10 cellular contexts compared by ENCODE assay signal in genomic region chr3:46944191-46944590, GRCh38. TPM values are rescaled to one million over a fixed set of nuclear protein-coding genes. Genes with fewer than 3 reads are reported as not detected.
DNase-seq lines count a peak whose midpoint lies in the region; ATAC-seq, FAIRE-seq and TF ChIP-seq lines count a peak whose summit lies in the region.
"Had no signal": no experiment of that assay in that cellular context is flagged by ENCODE, and none has a peak within 500 bp of the region (broad histone marks: within the 10 kb centered on the region; RNA-seq: fewer than 3 reads in every experiment).

No MANE protein-coding gene starts in this region.

- TF ChIP-seq RAD21 in HepG2 (CRISPR knock-in tag; IDR thresholded peaks at IDR 0.05), result no peak

- no peak for DNase-seq in PC-3
- peak in 1 of 4 donors; percentile 48 for DNase-seq in body of pancreas
- peak; percentile 39 for DNase-seq in HepG2 (ENCODE audit: low spot score)
- DNase-seq in stimulated activated naive B cell treated with anti-CD40 and anti-IgM and Interleukin-4, amounts not matched to agents 10 μg/mL and 1 μg/mL and 100 μg/mL, for 72 hours, result no peak
- DNase-seq in brain microvascular endothelial cell, result no peak
- no peak for DNase-seq in T1000 (lab: John Stamatoyannopoulos, UW)
- DNase-seq: activated naive CD4-positive, alpha-beta T cell treated with Interleukin-2 at 50 U/mL for 16 hours; H7; MV-4-11 had no signal

- H3K4me3 Mint-ChIP-seq in stimulated activated naive B cell treated with anti-CD40 and anti-IgM and Interleukin-4, amounts not matched to agents 10 μg/mL and 1 μg/mL and 100 μg/mL, for 72 hours, result peak overlapping the region; percentile 5 to 48

- H3K27ac ChIP-seq in PC-3 (ENCODE audit: low read length), result peak overlapping the region; percentile 42
- H3K27ac ChIP-seq in body of pancreas, result peak overlapping the region; percentile 92 to 98 (median 92)
- H3K27ac ChIP-seq in HepG2 (ENCODE audit: extremely low read length, insufficient read depth, low read length), result peak overlapping the region; percentile 73
- no peak overlapping the region for H3K27ac ChIP-seq in brain microvascular endothelial cell

- 43 to 48% methylated on average over 7 to 8 of the region's 8 CpGs for WGBS in body of pancreas, 2 donors
- WGBS in HepG2 (ENCODE audit: low lambda C conversion rate), result 19% methylated on average over 4 of the region's 8 CpGs

- H3K4me2 ChIP-seq in PC-3 (ENCODE audit: low read length) (peak overlapping the region; percentile 35; the same call in 1 of the 2 replicates), HepG2 (ENCODE audit: low read depth, low read length) (peak overlapping the region; percentile 71)

- H3K27me3 ChIP-seq in PC-3 (ENCODE audit: low read length) (no peaks in the 10 kb centered on the region), body of pancreas (no peaks in the 10 kb centered on the region), HepG2 (ENCODE audit: control insufficient read depth in 1 of 2, insufficient read depth in 2 of 2, low read length in 2 of 2) (no peaks in the 10 kb centered on the region), brain microvascular endothelial cell (replicated peaks) (no peaks in the 10 kb centered on the region)

- ATAC-seq in PC-3 (peak; percentile 35), body of pancreas (no peak), HepG2 (peak; percentile 75), HG02798 (IDR thresholded peaks at IDR 0.05; ENCODE audit: poor library complexity, unreplicated experiment) (no peak)
- no peak for ATAC-seq in stimulated activated naive B cell treated with anti-CD40 and anti-IgM and Interleukin-4, amounts not matched to agents 10 μg/mL and 1 μg/mL and 100 μg/mL, for 72 hours (replicated peaks)

- no peaks in the 10 kb centered on the region for H3F3A ChIP-seq in PC-3 (ENCODE audit: low read length, unreplicated experiment)

- H4K20me1 ChIP-seq in PC-3 (ENCODE audit: low read length) (peaks cover 75% of the 10 kb centered on the region), HepG2 (ENCODE audit: insufficient read depth, low read length) (peaks cover 32% of the 10 kb centered on the region)

- CTCF ChIA-PET in PC-3 (lab: Charles Lee) (interaction anchor here (0.9 kb wide), 1 partner anchor 8 kb away, joined by 4 read pairs; no protein-coding TSS in a partner anchor), HepG2 (lab: Yijun Ruan, JAX; ENCODE audit: low intra/inter-chr PET ratio, low total read pairs) (no interaction called here)

- POLR2A ChIA-PET in PC-3 (lab: Charles Lee; ENCODE audit: unreplicated experiment), result no interaction called here
- POLR2A ChIA-PET in HepG2 (lab: Yijun Ruan, JAX), result interaction anchor here (1.1 to 2.1 kb wide), 7 partner anchors 9 to 38 kb away, joined by 4 to 16 read pairs (median 6); partner anchors contain the start of genes CCDC12 and NBEAL2

- intact Hi-C loops in PC-3 (cut with micrococcal nuclease) (no loop called here), body of pancreas (cut with DNase I) (no loop called here), HepG2 (cut with micrococcal nuclease; ENCODE audit: unreplicated experiment) (loop anchor here (1.0 kb wide), 1 partner anchor 26 kb away; no protein-coding TSS in a partner anchor)

- H3K9ac ChIP-seq in PC-3 (ENCODE audit: low read length) (no peak overlapping the region), HepG2 (ENCODE audit: insufficient read depth, low read depth, low read length) (peak overlapping the region; percentile 59)

- no peak for TF ChIP-seq CTCF in PC-3 (conservative IDR thresholded peaks at IDR 0.05; ENCODE audit: low read depth, low read length)
- TF ChIP-seq CTCF in body of pancreas (IDR thresholded peaks at IDR 0.05), result peak in 1 of 7 experiments; percentile 13
- no peak for TF ChIP-seq CTCF in HepG2 (CRISPR knock-in tag; IDR thresholded peaks at IDR 0.05)
- TF ChIP-seq CTCF in brain microvascular endothelial cell (IDR thresholded peaks at IDR 0.05; ENCODE audit: low read depth, low read length, missing control alignments), result no peak

- H3K4me3 ChIP-seq in PC-3 (ENCODE audit: low read length) (no peak overlapping the region), body of pancreas (no peak overlapping the region), HepG2 (replicated peaks in 1 of 3; ENCODE audit: insufficient read depth in 1 of 3, low read depth in 2 of 3, low read length in 3 of 3) (peak overlapping the region in 1 of 3 experiments; percentile 27; a peak in 2 of 6 replicates), brain microvascular endothelial cell (ENCODE audit: low read depth, low read length) (no peak overlapping the region)

- no peak for FAIRE-seq in HepG2 (lab: Jason Lieb, UNC)

- peaks cover 52% of the 10 kb centered on the region for H3K4me1 ChIP-seq in PC-3 (ENCODE audit: insufficient read depth, low read length)
- H3K4me1 ChIP-seq in body of pancreas, result peaks cover 98% of the 10 kb centered on the region
- peaks cover 100% of the 10 kb centered on the region for H3K4me1 ChIP-seq in HepG2 (ENCODE audit: insufficient read depth, low read length)

- no peak for TF ChIP-seq POLR2A in body of pancreas (IDR thresholded peaks at IDR 0.05)
- no peak for TF ChIP-seq POLR2A in HepG2 (IDR thresholded peaks at IDR 0.05; ENCODE audit: insufficient read depth in 1 of 2, low read depth in 2 of 2, low read length in 2 of 2)

- H3K36me3 Mint-ChIP-seq in stimulated activated naive B cell treated with anti-CD40 and anti-IgM and Interleukin-4, amounts not matched to agents 10 μg/mL and 1 μg/mL and 100 μg/mL, for 72 hours, result peaks cover 54 to 76% of the 10 kb centered on the region in 2 donors

- H3K36me3 ChIP-seq in PC-3 (ENCODE audit: low read depth, low read length) (peaks cover 45% of the 10 kb centered on the region), body of pancreas (replicated peaks in 1 of 2; ENCODE audit: insufficient read depth in 1 of 2, low read depth in 2 of 2) (no peaks in the 10 kb centered on the region), HepG2 (replicated peaks in 1 of 2; ENCODE audit: control insufficient read depth in 1 of 2, insufficient read depth in 2 of 2, low read length in 2 of 2) (peaks cover 6 to 35% of the 10 kb centered on the region in 2 experiments; a peak in 4 of 5 replicates), brain microvascular endothelial cell (replicated peaks) (peaks cover 10% of the 10 kb centered on the region)

- no peak overlapping the region for H2AFZ ChIP-seq in PC-3 (ENCODE audit: low read length)
- H2AFZ ChIP-seq in HepG2 (ENCODE audit: low read length), result no peak overlapping the region

- H3K9me2 ChIP-seq in PC-3 (replicated peaks; ENCODE audit: low read length), result no peaks in the 10 kb centered on the region

- no TSS peak for BruUV-seq in PC-3 (replicated peaks; lab: Mats Ljungman, UMichigan)
- BruUV-seq in HepG2 (replicated peaks; lab: Mats Ljungman, UMichigan), result TSS peak; percentile 92

- in situ Hi-C loops in HepG2 (cut with HindIII; ENCODE audit: extremely low pct_ligation_motif_present, low pct_unique_long_range_greater_than_20kb), result no loop called here
- in situ Hi-C loops in brain microvascular endothelial cell (cut with HindIII; ENCODE audit: low pct_ligation_motif_present, low sequenced_read_pairs), result no loop called here

- H3K27me3 Mint-ChIP-seq in stimulated activated naive B cell treated with anti-CD40 and anti-IgM and Interleukin-4, amounts not matched to agents 10 μg/mL and 1 μg/mL and 100 μg/mL, for 72 hours, result no peaks in the 10 kb centered on the region

- no peak for TF ChIP-seq EP300 in HepG2 (IDR thresholded peaks at IDR 0.05; ENCODE audit: low read depth in 2 of 2, low read length in 2 of 2)
- no peak for TF ChIP-seq EP300 in HepG2 (CRISPR knock-in tag; IDR thresholded peaks at IDR 0.05; ENCODE audit: borderline replicate concordance)

- H3K9me3 ChIP-seq in PC-3 (ENCODE audit: low read length) (no peaks in the 10 kb centered on the region), body of pancreas (no peaks in the 10 kb centered on the region), HepG2 (ENCODE audit: low read length) (no peaks in the 10 kb centered on the region)

- H3K4me1 Mint-ChIP-seq in stimulated activated naive B cell treated with anti-CD40 and anti-IgM and Interleukin-4, amounts not matched to agents 10 μg/mL and 1 μg/mL and 100 μg/mL, for 72 hours, result peaks cover 82 to 98% of the 10 kb centered on the region in 2 donors

- peaks cover 99% of the 10 kb centered on the region for H3K79me2 ChIP-seq in PC-3 (ENCODE audit: low read length)
- peaks cover 75% of the 10 kb centered on the region for H3K79me2 ChIP-seq in HepG2 (ENCODE audit: insufficient read depth, low read length)

- no peaks in the 10 kb centered on the region for H3K9me3 Mint-ChIP-seq in stimulated activated naive B cell treated with anti-CD40 and anti-IgM and Interleukin-4, amounts not matched to agents 10 μg/mL and 1 μg/mL and 100 μg/mL, for 72 hours

- H3K27ac Mint-ChIP-seq in stimulated activated naive B cell treated with anti-CD40 and anti-IgM and Interleukin-4, amounts not matched to agents 10 μg/mL and 1 μg/mL and 100 μg/mL, for 72 hours, result peak overlapping the region; percentile 88

RNA-seq across cellular contexts. Expression of gene CCDC12, which starts 32.4 kb away (rescaled TPM):
- total RNA-seq in PC-3 (2014; rRNA removed) (44.2 and 67.8 TPM in 2 replicates), body of pancreas (10 to 100 TPM; 25.4 to 67.2 TPM), HepG2 (2016; rRNA removed; fragmentation: Illumina TruSeq; extraction: Trizol) (49.5 and 55.2 TPM in 2 replicates)
- 28.7 and 32.4 TPM in 2 replicates for total RNA-seq in HepG2 (2016; cell fraction: cytosol; rRNA removed; fragmentation: Illumina TruSeq; extraction: Trizol; ENCODE audit: low read depth)
- total RNA-seq in HepG2 (2016; cell fraction: insoluble cytoplasmic fraction; rRNA removed; fragmentation: Illumina TruSeq; extraction: Trizol), result 52.2 and 56.9 TPM in 2 replicates
- total RNA-seq in HepG2 (2016; cell fraction: membrane; rRNA removed; fragmentation: Illumina TruSeq; extraction: Trizol), result 27.1 and 29.7 TPM in 2 replicates
- 28.6 and 32.0 TPM in 2 replicates for total RNA-seq in HepG2 (2016; cell fraction: nucleus; rRNA removed; fragmentation: Illumina TruSeq; extraction: Trizol)
- polyA plus RNA-seq in HepG2 (2011; rRNA removed), result 28.9 and 30.1 TPM in 2 replicates
- polyA plus RNA-seq in HepG2 (2011; cell fraction: cytosol; rRNA removed), result 32.7 and 35.6 TPM in 2 replicates
- polyA plus RNA-seq in HepG2 (2011; cell fraction: nucleus; rRNA removed), result 40.0 and 40.6 TPM in 2 replicates
- 26.3 and 31.7 TPM in 2 replicates for polyA plus RNA-seq in HepG2 (2012)
- polyA plus RNA-seq in HepG2 (2016; cell fraction: cytosol; fragmentation: Illumina TruSeq; extraction: Trizol; ENCODE audit: low read depth), result 14.7 and 15.4 TPM in 2 replicates
- polyA plus RNA-seq in HepG2 (2016; cell fraction: insoluble cytoplasmic fraction; fragmentation: Illumina TruSeq; extraction: Trizol; ENCODE audit: low read depth), result 73.4 and 79.9 TPM in 2 replicates
- polyA plus RNA-seq in HepG2 (2016; cell fraction: membrane; fragmentation: Illumina TruSeq; extraction: Trizol; ENCODE audit: low read depth), result 18.7 and 18.8 TPM in 2 replicates
- polyA plus RNA-seq in HepG2 (2016; cell fraction: nucleus; fragmentation: Illumina TruSeq; extraction: Trizol; ENCODE audit: insufficient read depth, low read depth), result 55.2 TPM in 2 replicates
- 53.2 and 59.2 TPM in 2 replicates for polyA minus RNA-seq in HepG2 (2011; rRNA and poly(A)+ RNA removed; ENCODE audit: low replicate concordance)
- 9.3 and 12.2 TPM in 2 replicates for polyA minus RNA-seq in HepG2 (2011; cell fraction: cytosol; rRNA and poly(A)+ RNA removed)
- 41.3 and 55.9 TPM in 2 replicates for polyA minus RNA-seq in HepG2 (2011; cell fraction: nucleus; rRNA and poly(A)+ RNA removed)

RNA-seq across cellular contexts. Expression of gene NBEAL2, which starts 35.3 kb away (rescaled TPM):
- 50.7 and 77.2 TPM in 2 replicates for total RNA-seq in PC-3 (2014; rRNA removed)
- 100 to 1,000 TPM in 1 of 2 donors, 10 to 100 TPM in 1; 98.8 to 151 TPM for total RNA-seq in body of pancreas
- total RNA-seq in HepG2 (2016; rRNA removed; fragmentation: Illumina TruSeq; extraction: Trizol), result 6.0 and 9.7 TPM in 2 replicates
- total RNA-seq in HepG2 (2016; cell fraction: cytosol; rRNA removed; fragmentation: Illumina TruSeq; extraction: Trizol; ENCODE audit: low read depth), result 1.8 and 2.7 TPM in 2 replicates
- 6.0 and 8.3 TPM in 2 replicates for total RNA-seq in HepG2 (2016; cell fraction: insoluble cytoplasmic fraction; rRNA removed; fragmentation: Illumina TruSeq; extraction: Trizol)
- 4.1 and 4.3 TPM in 2 replicates for total RNA-seq in HepG2 (2016; cell fraction: membrane; rRNA removed; fragmentation: Illumina TruSeq; extraction: Trizol)
- total RNA-seq in HepG2 (2016; cell fraction: nucleus; rRNA removed; fragmentation: Illumina TruSeq; extraction: Trizol), result 14.8 and 19.9 TPM in 2 replicates
- 12.4 and 15.8 TPM in 2 replicates for polyA plus RNA-seq in HepG2 (2011; rRNA removed)
- polyA plus RNA-seq in HepG2 (2011; cell fraction: cytosol; rRNA removed), result 3.6 and 4.9 TPM in 2 replicates
- 222 and 246 TPM in 2 replicates for polyA plus RNA-seq in HepG2 (2011; cell fraction: nucleus; rRNA removed)
- polyA plus RNA-seq in HepG2 (2012), result 7.9 and 16.7 TPM in 2 replicates
- polyA plus RNA-seq in HepG2 (2016; cell fraction: cytosol; fragmentation: Illumina TruSeq; extraction: Trizol; ENCODE audit: low read depth), result 0.67 and 0.80 TPM in 2 replicates
- 6.4 and 7.7 TPM in 2 replicates for polyA plus RNA-seq in HepG2 (2016; cell fraction: insoluble cytoplasmic fraction; fragmentation: Illumina TruSeq; extraction: Trizol; ENCODE audit: low read depth)
- 1.5 and 1.8 TPM in 2 replicates for polyA plus RNA-seq in HepG2 (2016; cell fraction: membrane; fragmentation: Illumina TruSeq; extraction: Trizol; ENCODE audit: low read depth)
- 69.9 and 76.5 TPM in 2 replicates for polyA plus RNA-seq in HepG2 (2016; cell fraction: nucleus; fragmentation: Illumina TruSeq; extraction: Trizol; ENCODE audit: insufficient read depth, low read depth)
- polyA minus RNA-seq in HepG2 (2011; rRNA and poly(A)+ RNA removed; ENCODE audit: low replicate concordance), result 8.9 and 19.6 TPM in 2 replicates
- polyA minus RNA-seq in HepG2 (2011; cell fraction: cytosol; rRNA and poly(A)+ RNA removed), result 2.9 and 3.9 TPM in 2 replicates
- polyA minus RNA-seq in HepG2 (2011; cell fraction: nucleus; rRNA and poly(A)+ RNA removed), result 18.7 and 21.3 TPM in 2 replicates

Comparison
In these comparisons a context has a peak if more than half of its experiments do, and no peak if none do; other contexts are left out.
1. ATAC-seq: peak in PC-3 (single experiment) and HepG2 (single experiment); none in body of pancreas (single experiment), stimulated activated naive B cell treated with anti-CD40 and anti-IgM and Interleukin-4, amounts not matched to agents 10 μg/mL and 1 μg/mL and 100 μg/mL, for 72 hours (0 of 2) and HG02798 (single experiment).